2 cellular contexts compared by ENCODE assay signal in the genomic region with DNA sequence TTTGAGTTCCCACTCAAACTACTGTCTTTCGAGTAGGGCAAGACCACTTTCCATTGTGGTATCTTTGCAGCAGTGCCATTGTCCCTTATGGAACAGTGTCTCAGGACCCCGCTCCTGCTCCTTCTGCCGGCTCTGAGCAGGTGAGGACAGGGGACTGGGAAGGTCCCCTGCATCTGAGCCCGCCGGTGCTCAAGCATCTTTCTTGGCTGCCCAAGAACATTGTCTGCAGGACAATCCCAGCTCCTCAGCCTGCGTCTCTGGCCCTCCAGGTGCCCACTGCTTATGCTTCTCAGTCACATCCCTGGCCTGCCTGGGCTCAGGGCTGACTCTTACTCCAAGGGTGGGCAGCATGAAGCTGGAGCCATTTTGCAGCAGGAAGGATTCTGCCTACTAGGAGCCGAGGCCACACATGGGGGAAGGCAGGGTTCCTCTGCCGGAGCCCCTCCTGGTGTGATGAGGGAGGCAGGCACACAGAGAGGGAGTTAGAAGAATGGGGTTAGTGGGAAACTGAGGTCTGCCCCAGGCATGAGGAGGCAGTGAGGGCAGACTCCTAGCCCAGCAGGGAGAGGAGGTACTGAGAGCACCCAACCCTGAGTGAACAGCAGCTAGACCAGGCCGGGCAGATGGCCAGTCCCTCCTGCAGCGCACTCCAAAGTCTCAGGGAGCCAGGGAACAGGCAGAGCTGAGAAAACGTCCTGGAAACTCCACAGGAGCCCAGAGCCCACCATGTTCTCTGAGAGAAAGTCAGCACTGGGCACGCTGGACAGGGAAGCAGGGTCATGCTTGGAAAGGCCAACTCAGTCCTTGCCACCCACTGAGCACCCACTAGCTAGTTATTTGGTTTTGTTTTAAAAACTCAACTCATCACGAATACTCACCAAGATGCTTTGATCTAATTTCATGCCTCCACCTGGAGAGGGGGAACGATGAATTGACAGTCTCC.
A peak's percentile ranks its signal among the peaks of the same experiment; 100 is the strongest.
TF ChIP-seq lines count a peak whose summit lies in the region.

No MANE protein-coding gene starts in this region.

TF ChIP-seq in IMR-90, 13 proteins besides CTCF, POLR2A, EP300 and RAD21 (continued from another document):
- TF ChIP-seq USF2 (IDR thresholded peaks at IDR 0.05; ENCODE audit: low read depth, low read length) (no peak), NFE2L2 (IDR thresholded peaks at IDR 0.05; ENCODE audit: low read depth, low read length) (no peak), FOS (IDR thresholded peaks at IDR 0.05; ENCODE audit: low read depth, low read length) (no peak), MAFK (IDR thresholded peaks at IDR 0.05; ENCODE audit: low read depth, low read length) (no peak), MAZ (IDR thresholded peaks at IDR 0.05; ENCODE audit: borderline replicate concordance, low read depth, low read length) (no peak), BHLHE40 (IDR thresholded peaks at IDR 0.05; ENCODE audit: low read depth, low read length) (no peak), RCOR1 (IDR thresholded peaks at IDR 0.05; ENCODE audit: insufficient replicate concordance, low read length) (no peak), CEBPB (IDR thresholded peaks at IDR 0.05; ENCODE audit: low read depth, low read length) (no peak), MXI1 (IDR thresholded peaks at IDR 0.05; ENCODE audit: borderline replicate concordance, low read depth, low read length) (no peak), CHD1 (IDR thresholded peaks at IDR 0.05; ENCODE audit: low read depth, low read length) (no peak)
- TF ChIP-seq, protein P1, sequence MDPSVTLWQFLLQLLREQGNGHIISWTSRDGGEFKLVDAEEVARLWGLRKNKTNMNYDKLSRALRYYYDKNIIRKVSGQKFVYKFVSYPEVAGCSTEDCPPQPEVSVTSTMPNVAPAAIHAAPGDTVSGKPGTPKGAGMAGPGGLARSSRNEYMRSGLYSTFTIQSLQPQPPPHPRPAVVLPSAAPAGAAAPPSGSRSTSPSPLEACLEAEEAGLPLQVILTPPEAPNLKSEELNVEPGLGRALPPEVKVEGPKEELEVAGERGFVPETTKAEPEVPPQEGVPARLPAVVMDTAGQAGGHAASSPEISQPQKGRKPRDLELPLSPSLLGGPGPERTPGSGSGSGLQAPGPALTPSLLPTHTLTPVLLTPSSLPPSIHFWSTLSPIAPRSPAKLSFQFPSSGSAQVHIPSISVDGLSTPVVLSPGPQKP (IDR thresholded peaks at IDR 0.05; ENCODE audit: borderline replicate concordance, low read depth, low read length), result no peak

TF ChIP-seq in liver, 16 proteins besides CTCF, POLR2A, EP300 and RAD21:
- TF ChIP-seq, protein P2, sequence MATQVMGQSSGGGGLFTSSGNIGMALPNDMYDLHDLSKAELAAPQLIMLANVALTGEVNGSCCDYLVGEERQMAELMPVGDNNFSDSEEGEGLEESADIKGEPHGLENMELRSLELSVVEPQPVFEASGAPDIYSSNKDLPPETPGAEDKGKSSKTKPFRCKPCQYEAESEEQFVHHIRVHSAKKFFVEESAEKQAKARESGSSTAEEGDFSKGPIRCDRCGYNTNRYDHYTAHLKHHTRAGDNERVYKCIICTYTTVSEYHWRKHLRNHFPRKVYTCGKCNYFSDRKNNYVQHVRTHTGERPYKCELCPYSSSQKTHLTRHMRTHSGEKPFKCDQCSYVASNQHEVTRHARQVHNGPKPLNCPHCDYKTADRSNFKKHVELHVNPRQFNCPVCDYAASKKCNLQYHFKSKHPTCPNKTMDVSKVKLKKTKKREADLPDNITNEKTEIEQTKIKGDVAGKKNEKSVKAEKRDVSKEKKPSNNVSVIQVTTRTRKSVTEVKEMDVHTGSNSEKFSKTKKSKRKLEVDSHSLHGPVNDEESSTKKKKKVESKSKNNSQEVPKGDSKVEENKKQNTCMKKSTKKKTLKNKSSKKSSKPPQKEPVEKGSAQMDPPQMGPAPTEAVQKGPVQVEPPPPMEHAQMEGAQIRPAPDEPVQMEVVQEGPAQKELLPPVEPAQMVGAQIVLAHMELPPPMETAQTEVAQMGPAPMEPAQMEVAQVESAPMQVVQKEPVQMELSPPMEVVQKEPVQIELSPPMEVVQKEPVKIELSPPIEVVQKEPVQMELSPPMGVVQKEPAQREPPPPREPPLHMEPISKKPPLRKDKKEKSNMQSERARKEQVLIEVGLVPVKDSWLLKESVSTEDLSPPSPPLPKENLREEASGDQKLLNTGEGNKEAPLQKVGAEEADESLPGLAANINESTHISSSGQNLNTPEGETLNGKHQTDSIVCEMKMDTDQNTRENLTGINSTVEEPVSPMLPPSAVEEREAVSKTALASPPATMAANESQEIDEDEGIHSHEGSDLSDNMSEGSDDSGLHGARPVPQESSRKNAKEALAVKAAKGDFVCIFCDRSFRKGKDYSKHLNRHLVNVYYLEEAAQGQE (IDR thresholded peaks at IDR 0.05), result peak; percentile 94
- TF ChIP-seq RXRA (IDR thresholded peaks at IDR 0.05) (peak in 1 of 2 donors; percentile 15), HNF4A (conservative IDR thresholded peaks at IDR 0.05) (no peak)
